In genomic region chr19:38389957-38390924, GRCh38 we compare ENCODE assay signal across 12 cellular contexts. TPM values are rescaled to one million over a fixed set of nuclear protein-coding genes. Genes with fewer than 3 reads are reported as not detected.
DNase-seq lines count a peak whose midpoint lies in the region; ATAC-seq, FAIRE-seq and TF ChIP-seq lines count a peak whose summit lies in the region.
"Had no signal": no experiment of that assay in that cellular context is flagged by ENCODE, and none has a peak within 500 bp of the region (broad histone marks: within the 10 kb centered on the region; RNA-seq: fewer than 3 reads in every experiment).

No MANE protein-coding gene starts in this region.

- peaks cover 17 to 34% (median 28%) of the 10 kb centered on the region in 4 donors for H3K4me1 Mint-ChIP-seq in naive thymus-derived CD8-positive, alpha-beta T cell
- peaks cover 29% of the 10 kb centered on the region for H3K4me1 Mint-ChIP-seq in stimulated activated memory B cell treated with anti-CD40 and anti-IgM and Interleukin-4, amounts not matched to agents 10 μg/mL and 1 μg/mL and 100 μg/mL, for 72 hours
- H3K4me1 Mint-ChIP-seq in activated naive CD8-positive, alpha-beta T cell treated with anti-CD3 and anti-CD28 coated beads for 36 hours, result peaks cover 22% of the 10 kb centered on the region

- H3K36me3 ChIP-seq in HUES6 (ENCODE audit: control insufficient read depth, insufficient read depth, low read length) (peaks cover 18% of the 10 kb centered on the region), H1 (ENCODE audit: control insufficient read depth in 2 of 4, insufficient read depth in 4 of 4, low read length in 3 of 4) (peaks cover 2 to 14% (median 5%) of the 10 kb centered on the region in 4 experiments; a peak in 2 of 8 replicates), small intestine (ENCODE audit: control insufficient read depth in 2 of 2, insufficient read depth in 2 of 2, low read length in 2 of 2) (no peaks in the 10 kb centered on the region)

- H3K27me3 Mint-ChIP-seq in naive thymus-derived CD8-positive, alpha-beta T cell, result peaks cover 10 to 27% (median 15%) of the 10 kb centered on the region in 5 donors
- H3K27me3 Mint-ChIP-seq in stimulated activated memory B cell treated with anti-CD40 and anti-IgM and Interleukin-4, amounts not matched to agents 10 μg/mL and 1 μg/mL and 100 μg/mL, for 72 hours, result peaks cover 55% of the 10 kb centered on the region
- peaks cover 41% of the 10 kb centered on the region for H3K27me3 Mint-ChIP-seq in activated naive CD8-positive, alpha-beta T cell treated with anti-CD3 and anti-CD28 coated beads for 36 hours

- H3K56ac ChIP-seq in H1 (replicated peaks; ENCODE audit: insufficient read length, low read depth, low read length), result no peak overlapping the region

- H2BK20ac ChIP-seq in H1 (ENCODE audit: low read length), result no peak overlapping the region

- CTCF ChIA-PET in H1 (lab: Charles Lee; ENCODE audit: partially characterized antibody), result interaction anchor here (0.6 to 0.8 kb wide), 2 partner anchors 24 to 79 kb away, joined by 3 read pairs; no protein-coding TSS in a partner anchor

- WGBS in H1 (ENCODE audit: extremely low coverage in 1 of 2, insufficient coverage in 1 of 2, insufficient read length in 1 of 2, insufficient replicate concordance in 2 of 2, low coverage in 1 of 2, low lambda C conversion rate in 2 of 2, missing lambda C conversion rate in 1 of 2), 2 experiments, result 58% methylated on average over 5 of the region's 22 CpGs; no CpG with 5 or more reads in 1 of the 2 experiments
- 42 to 57% (median 46%) methylated on average over 19 to 22 of the region's 22 CpGs for WGBS in small intestine, 3 donors

- peaks cover 0 to 7% of the 10 kb centered on the region in 2 experiments; a peak in 2 of 4 replicates for H3K79me2 ChIP-seq in H1 (ENCODE audit: control insufficient read depth in 1 of 2, insufficient read depth in 2 of 2, low read length in 2 of 2)

- peaks cover 0 to 12% (median 2%) of the 10 kb centered on the region in 3 donors for H3K36me3 Mint-ChIP-seq in naive thymus-derived CD8-positive, alpha-beta T cell
- peaks cover 9% of the 10 kb centered on the region for H3K36me3 Mint-ChIP-seq in stimulated activated memory B cell treated with anti-CD40 and anti-IgM and Interleukin-4, amounts not matched to agents 10 μg/mL and 1 μg/mL and 100 μg/mL, for 72 hours
- peaks cover 5% of the 10 kb centered on the region for H3K36me3 Mint-ChIP-seq in activated naive CD8-positive, alpha-beta T cell treated with anti-CD3 and anti-CD28 coated beads for 36 hours

- H2AK5ac ChIP-seq in H1 (ENCODE audit: low read depth, low read length), result 0 out of 2 replicates have a peak overlapping the region, but pooled peaks have one; percentile 41

- H3K4me3 ChIP-seq in AG10803 (ENCODE audit: low read length), result peak overlapping the region; percentile 83
- peak overlapping the region; percentile 97 for H3K4me3 ChIP-seq in HUES6 (ENCODE audit: low read depth, low read length)
- H3K4me3 ChIP-seq in H1 (ENCODE audit: extremely low read depth in 1 of 4, insufficient read depth in 2 of 4, low read depth in 3 of 4, low read length in 4 of 4), result peak overlapping the region; percentile 29 to 95 (median 68)
- peak overlapping the region in 1 of 2 donors; percentile 64 for H3K4me3 ChIP-seq in small intestine (ENCODE audit: low read depth in 1 of 2, low read length in 2 of 2)
- H3K4me3 ChIP-seq: gastrocnemius medialis, lung had no signal

- peak in 1 of 2 experiments; percentile 88; a peak in 1 of 3 replicates for TF ChIP-seq EP300 in H1 (IDR thresholded peaks at IDR 0.05; ENCODE audit: borderline replicate concordance in 1 of 2, low read depth in 2 of 2, low read length in 2 of 2)

- POLR2A ChIA-PET in H1 (lab: Charles Lee; ENCODE audit: partially characterized antibody), result interaction anchor here (0.6 to 4.3 kb wide), 7 partner anchors 11 to 165 kb away, joined by 3 to 38 read pairs (median 3); partner anchors contain the start of genes FAM98C, PSMD8 and RASGRP4
- POLR2A ChIA-PET in naive thymus-derived CD8-positive, alpha-beta T cell (lab: Charles Lee), result interaction anchor here (0.6 to 6.4 kb wide), 3 partner anchors 13 to 72 kb away, joined by 3 to 48 read pairs (median 19); partner anchors contain the start of genes FAM98C and PSMD8

- no peak overlapping the region for H3K14ac ChIP-seq in H1 (ENCODE audit: insufficient read length)

- DNase-seq in AG10803 (ENCODE audit: low read depth), result no peak
- no peak for DNase-seq in H1 (ENCODE audit: low read depth in 1 of 2, low spot score in 2 of 2)
- no peak for DNase-seq in naive thymus-derived CD8-positive, alpha-beta T cell
- no peak for DNase-seq in activated naive CD8-positive, alpha-beta T cell treated with anti-CD3 and anti-CD28 coated beads for 36 hours
- DNase-seq in small intestine, result no peak
- DNase-seq: gastrocnemius medialis; stimulated activated CD4-positive, alpha-beta T cell treated with anti-CD3 and anti-CD28 coated beads, Interleukin-12 subunit alpha, Interleukin-12 subunit beta, amount 100 ng/mL, for 4 hours had no signal

- peaks cover 0 to 3% of the 10 kb centered on the region in 2 experiments for H4K20me1 ChIP-seq in H1 (replicated peaks in 1 of 2; ENCODE audit: control insufficient read depth in 1 of 2, insufficient read depth in 2 of 2, low read length in 2 of 2)

- no peak for ATAC-seq in naive thymus-derived CD8-positive, alpha-beta T cell
- ATAC-seq in stimulated activated memory B cell treated with anti-CD40 and anti-IgM and Interleukin-4, amounts not matched to agents 10 μg/mL and 1 μg/mL and 100 μg/mL, for 72 hours, result no peak
- no peak for ATAC-seq in GM19452 (IDR thresholded peaks at IDR 0.05; ENCODE audit: unreplicated experiment)
- ATAC-seq: gastrocnemius medialis had no signal

- TF ChIP-seq POLR2A in H1 (IDR thresholded peaks at IDR 0.05; ENCODE audit: control extremely low read depth in 1 of 2, low read depth in 2 of 2, low read length in 2 of 2), result no peak

- no peaks in the 10 kb centered on the region for H3K9me3 Mint-ChIP-seq in naive thymus-derived CD8-positive, alpha-beta T cell
- no peaks in the 10 kb centered on the region for H3K9me3 Mint-ChIP-seq in stimulated activated memory B cell treated with anti-CD40 and anti-IgM and Interleukin-4, amounts not matched to agents 10 μg/mL and 1 μg/mL and 100 μg/mL, for 72 hours
- no peaks in the 10 kb centered on the region for H3K9me3 Mint-ChIP-seq in activated naive CD8-positive, alpha-beta T cell treated with anti-CD3 and anti-CD28 coated beads for 36 hours

- peak overlapping the region in 3 of 10 donors; percentile 11 to 28 (median 20) for H3K27ac Mint-ChIP-seq in naive thymus-derived CD8-positive, alpha-beta T cell
- H3K27ac Mint-ChIP-seq in stimulated activated memory B cell treated with anti-CD40 and anti-IgM and Interleukin-4, amounts not matched to agents 10 μg/mL and 1 μg/mL and 100 μg/mL, for 72 hours, result no peak overlapping the region
- H3K27ac Mint-ChIP-seq in activated naive CD8-positive, alpha-beta T cell treated with anti-CD3 and anti-CD28 coated beads for 36 hours, result no peak overlapping the region

- peaks cover 18% of the 10 kb centered on the region for H3K27me3 ChIP-seq in HUES6 (ENCODE audit: control insufficient read depth, insufficient read depth, low read length)
- no peaks in the 10 kb centered on the region; a peak in 2 of 7 replicates for H3K27me3 ChIP-seq in H1 (replicated peaks in 1 of 4; ENCODE audit: control insufficient read depth in 3 of 4, extremely low read depth in 1 of 4, insufficient read depth in 3 of 4, low read length in 3 of 4)
- peaks cover 0 to 8% of the 10 kb centered on the region in 2 donors for H3K27me3 ChIP-seq in small intestine (ENCODE audit: control insufficient read depth in 2 of 2, insufficient read depth in 2 of 2, low read length in 2 of 2)

- H3K4ac ChIP-seq in H1 (replicated peaks; ENCODE audit: insufficient read length, low read depth, low read length), result no peak overlapping the region

- H3K9me3 ChIP-seq in HUES6 (ENCODE audit: control insufficient read depth, insufficient read depth, low read depth, low read length) (no peaks in the 10 kb centered on the region), H1 (ENCODE audit: insufficient read depth in 2 of 2, low read depth in 1 of 2, low read length in 1 of 2) (no peaks in the 10 kb centered on the region), small intestine (ENCODE audit: control insufficient read depth, low read depth) (no peaks in the 10 kb centered on the region)
- H3K9me3 ChIP-seq: Caco-2, gastrocnemius medialis had no signal

- H2BK15ac ChIP-seq in H1 (ENCODE audit: low read length), result peak overlapping the region; percentile 66

- H3K79me1 ChIP-seq in H1 (ENCODE audit: low read depth, low read length), result peaks cover 4% of the 10 kb centered on the region; the same call in 1 of the 2 replicates

- TF ChIP-seq RAD21 in H1 (IDR thresholded peaks at IDR 0.05 in 1 of 2, conservative IDR thresholded peaks at IDR 0.05 in 1 of 2; ENCODE audit: low read depth in 2 of 2, low read length in 2 of 2), result no peak

- H3K4me3 Mint-ChIP-seq in naive thymus-derived CD8-positive, alpha-beta T cell, result peak overlapping the region in 7 of 10 donors; percentile 3 to 82 (median 50)
- no peak overlapping the region for H3K4me3 Mint-ChIP-seq in stimulated activated memory B cell treated with anti-CD40 and anti-IgM and Interleukin-4, amounts not matched to agents 10 μg/mL and 1 μg/mL and 100 μg/mL, for 72 hours
- no peak overlapping the region for H3K4me3 Mint-ChIP-seq in activated naive CD8-positive, alpha-beta T cell treated with anti-CD3 and anti-CD28 coated beads for 36 hours

- TF ChIP-seq CTCF in AG10803 (conservative IDR thresholded peaks at IDR 0.05; ENCODE audit: low read length) (no peak), H1 (IDR thresholded peaks at IDR 0.05; ENCODE audit: control extremely low read depth in 1 of 3, insufficient read depth in 1 of 3, low read depth in 1 of 3, low read length in 3 of 3) (no peak)

- H2BK12ac ChIP-seq in H1 (ENCODE audit: low read depth, low read length), result peak overlapping the region; percentile 70; the same call in 1 of the 2 replicates

- H4K8ac ChIP-seq in H1 (ENCODE audit: extremely low read depth, insufficient read depth, low read length), result peak overlapping the region; percentile 28; the same call in 1 of the 2 replicates

- peak overlapping the region; percentile 99 for H4K91ac ChIP-seq in H1 (replicated peaks; ENCODE audit: insufficient read length, low read length)

- H3K9ac ChIP-seq in HUES6 (ENCODE audit: low read length) (peak overlapping the region; percentile 34), H1 (replicated peaks in 1 of 4; ENCODE audit: extremely low read depth in 1 of 4, low read depth in 3 of 4, low read length in 3 of 4) (peak overlapping the region in 1 of 4 experiments; percentile 34; a peak in 1 of 7 replicates)

- peaks cover 12% of the 10 kb centered on the region for H3K23me2 ChIP-seq in H1 (ENCODE audit: low read depth, low read length)

- no peak overlapping the region for H3K23ac ChIP-seq in H1 (ENCODE audit: insufficient read length)

- no peak overlapping the region for H4K5ac ChIP-seq in H1 (ENCODE audit: insufficient read length, low read depth, low read length)

- peaks cover 36% of the 10 kb centered on the region for H3K4me1 ChIP-seq in HUES6 (ENCODE audit: control insufficient read depth, insufficient read depth, low read length)
- H3K4me1 ChIP-seq in H1 (replicated peaks in 1 of 4; ENCODE audit: control insufficient read depth in 3 of 4, insufficient read depth in 4 of 4, low read length in 3 of 4), result peaks cover 10 to 22% (median 14%) of the 10 kb centered on the region in 4 experiments
- peaks cover 2 to 12% of the 10 kb centered on the region in 2 donors for H3K4me1 ChIP-seq in small intestine (ENCODE audit: control insufficient read depth in 2 of 2, insufficient read depth in 1 of 2, low read depth in 1 of 2, low read length in 1 of 2)

- peak overlapping the region; percentile 86 to 92 for H3K4me2 ChIP-seq in H1 (ENCODE audit: insufficient read depth in 1 of 2, low read depth in 2 of 2, low read length in 2 of 2)

- FAIRE-seq in H1 (lab: Jason Lieb, UNC) (no peak), small intestine (lab: Jason Lieb, UNC) (no peak)

- peak overlapping the region; percentile 86; the same call in 1 of the 2 replicates for H2BK5ac ChIP-seq in H1 (ENCODE audit: low read depth, low read length)

- H2AFZ ChIP-seq in H1 (ENCODE audit: low read length), result no peak overlapping the region

- H3K18ac ChIP-seq in H1 (ENCODE audit: extremely low read depth, low read length), result no peak overlapping the region; the same call in none of the 2 replicates

- H2BK120ac ChIP-seq in H1 (replicated peaks; ENCODE audit: low read depth, low read length), result peak overlapping the region; percentile 81

- H3K27ac ChIP-seq in HUES6 (ENCODE audit: low read depth, low read length), result no peak overlapping the region
- no peak overlapping the region for H3K27ac ChIP-seq in H1 (ENCODE audit: low read depth, low read length)
- H3K27ac ChIP-seq in small intestine (ENCODE audit: low read depth in 1 of 2, low read length in 1 of 2), result no peak overlapping the region
- H3K27ac ChIP-seq: gastrocnemius medialis had no signal

RNA-seq across cellular contexts. Expression of gene SPRED3, which starts 1.7 kb away (rescaled TPM):
- total RNA-seq in H1 (2021; fragmentation: NEBNext Ultra II Directional; extraction: Animal tissue kit (Norgen Biotek cat#: 25700)), result 7.1 and 8.1 TPM in 2 replicates
- polyA plus RNA-seq in H1 (2011; rRNA removed) (10.3 and 13.5 TPM in 2 replicates), small intestine (1 to 10 TPM in 2 of 3 donors, under 1 TPM in 1; 0.85 to 2.7 (median 2.5) TPM)
- 9.5 TPM for polyA plus RNA-seq in H1 (2011; cell fraction: cytosol; rRNA removed)
- polyA plus RNA-seq in H1 (2011; cell fraction: nucleus; rRNA removed), result 28.3 TPM
- polyA plus RNA-seq in H1 (2012, experiment 1 of 2), result 8.0 to 11.4 TPM (median 9.0 TPM) in 4 replicates
- polyA plus RNA-seq in H1 (2012, experiment 2 of 2), result 4.8 TPM
- 6.6 TPM for polyA plus RNA-seq in H1 (2013, experiment 1 of 2)
- 6.1 TPM for polyA plus RNA-seq in H1 (2013, experiment 2 of 2)
- 3.8 and 5.4 TPM in 2 replicates for polyA minus RNA-seq in H1 (2011; rRNA and poly(A)+ RNA removed)
- 3.0 TPM for polyA minus RNA-seq in H1 (2011; cell fraction: cytosol; rRNA and poly(A)+ RNA removed)
- polyA minus RNA-seq in H1 (2011; cell fraction: nucleus; rRNA and poly(A)+ RNA removed), result 16.1 TPM
- total RNA-seq in naive thymus-derived CD8-positive, alpha-beta T cell, result 1 to 10 TPM; 1.8 to 2.6 TPM
- under 1 TPM in 2 of 3 donors, not detected in 1; 0.02 to 0.16 TPM for polyA plus RNA-seq in naive thymus-derived CD8-positive, alpha-beta T cell
- under 1 TPM; 0.45 to 0.74 TPM for total RNA-seq in activated naive CD8-positive, alpha-beta T cell treated with anti-CD3 and anti-CD28 coated beads for 36 hours

RNA-seq across cellular contexts. Expression of gene GGN, which starts 2.4 kb away (rescaled TPM):
- 1.2 and 2.7 TPM in 2 replicates for total RNA-seq in H1 (2021; fragmentation: NEBNext Ultra II Directional; extraction: Animal tissue kit (Norgen Biotek cat#: 25700))
- polyA plus RNA-seq in H1 (2011; rRNA removed) (0.47 and 0.69 TPM in 2 replicates), small intestine (10 to 100 TPM in 2 of 3 donors, 1 to 10 TPM in 1; 1.7 to 16.1 (median 14.6) TPM)
- polyA plus RNA-seq in H1 (2011; cell fraction: cytosol; rRNA removed), result 0.44 TPM
- 1.5 TPM for polyA plus RNA-seq in H1 (2011; cell fraction: nucleus; rRNA removed)
- 0.79 to 1.6 TPM (median 1.0 TPM) in 4 replicates for polyA plus RNA-seq in H1 (2012, experiment 1 of 2)
- 0.25 TPM for polyA plus RNA-seq in H1 (2012, experiment 2 of 2)
- 1.4 TPM for polyA plus RNA-seq in H1 (2013, experiment 1 of 2)
- 0.77 TPM for polyA plus RNA-seq in H1 (2013, experiment 2 of 2)
- polyA minus RNA-seq in H1 (2011; rRNA and poly(A)+ RNA removed), result 0.06 TPM in 1 of 2 replicates, not detected in the other
- polyA minus RNA-seq in H1 (2011; cell fraction: cytosol; rRNA and poly(A)+ RNA removed), result not detected
- polyA minus RNA-seq in H1 (2011; cell fraction: nucleus; rRNA and poly(A)+ RNA removed), result 1.00 TPM
- not detected for total RNA-seq in naive thymus-derived CD8-positive, alpha-beta T cell
- not detected for polyA plus RNA-seq in naive thymus-derived CD8-positive, alpha-beta T cell
- total RNA-seq in activated naive CD8-positive, alpha-beta T cell treated with anti-CD3 and anti-CD28 coated beads for 36 hours, result under 1 TPM in 1 of 2 experiments, not detected in 1; 0.14 TPM

RNA-seq across cellular contexts. Expression of gene FAM98C, which starts 12.7 kb away (rescaled TPM):
- total RNA-seq in H1 (2021; fragmentation: NEBNext Ultra II Directional; extraction: Animal tissue kit (Norgen Biotek cat#: 25700)), result 4.6 and 6.1 TPM in 2 replicates
- polyA plus RNA-seq in H1 (2011; rRNA removed) (9.4 and 12.3 TPM in 2 replicates), small intestine (10 to 100 TPM; 23.6 to 47.2 (median 46.5) TPM)
- 12.2 TPM for polyA plus RNA-seq in H1 (2011; cell fraction: cytosol; rRNA removed)
- polyA plus RNA-seq in H1 (2011; cell fraction: nucleus; rRNA removed), result 24.9 TPM
- polyA plus RNA-seq in H1 (2012, experiment 1 of 2), result 5.2 to 9.0 TPM (median 6.8 TPM) in 4 replicates
- polyA plus RNA-seq in H1 (2012, experiment 2 of 2), result 20.7 TPM
- 3.9 TPM for polyA plus RNA-seq in H1 (2013, experiment 1 of 2)
- 4.0 TPM for polyA plus RNA-seq in H1 (2013, experiment 2 of 2)
- polyA minus RNA-seq in H1 (2011; rRNA and poly(A)+ RNA removed), result 1.7 TPM in 2 replicates
- polyA minus RNA-seq in H1 (2011; cell fraction: cytosol; rRNA and poly(A)+ RNA removed), result 3.9 TPM
- 6.6 TPM for polyA minus RNA-seq in H1 (2011; cell fraction: nucleus; rRNA and poly(A)+ RNA removed)
- total RNA-seq in naive thymus-derived CD8-positive, alpha-beta T cell, result 10 to 100 TPM; 39.6 to 45.0 TPM
- 10 to 100 TPM; 12.6 to 15.5 (median 15.4) TPM for polyA plus RNA-seq in naive thymus-derived CD8-positive, alpha-beta T cell
- total RNA-seq in activated naive CD8-positive, alpha-beta T cell treated with anti-CD3 and anti-CD28 coated beads for 36 hours, result 1 to 10 TPM; 8.1 to 9.3 TPM

RNA-seq across cellular contexts. Expression of gene PSMD8, which starts 15.9 kb away (rescaled TPM):
- total RNA-seq in H1 (2021; fragmentation: NEBNext Ultra II Directional; extraction: Animal tissue kit (Norgen Biotek cat#: 25700)), result 170 and 183 TPM in 2 replicates
- polyA plus RNA-seq in H1 (2011; rRNA removed) (410 and 486 TPM in 2 replicates), small intestine (100 to 1,000 TPM; 147 to 182 (median 149) TPM)
- 380 TPM for polyA plus RNA-seq in H1 (2011; cell fraction: cytosol; rRNA removed)
- polyA plus RNA-seq in H1 (2011; cell fraction: nucleus; rRNA removed), result 266 TPM
- 152 to 242 TPM (median 222 TPM) in 4 replicates for polyA plus RNA-seq in H1 (2012, experiment 1 of 2)
- 239 TPM for polyA plus RNA-seq in H1 (2012, experiment 2 of 2)
- polyA plus RNA-seq in H1 (2013, experiment 1 of 2), result 138 TPM
- 143 TPM for polyA plus RNA-seq in H1 (2013, experiment 2 of 2)
- polyA minus RNA-seq in H1 (2011; rRNA and poly(A)+ RNA removed), result 235 and 279 TPM in 2 replicates
- 103 TPM for polyA minus RNA-seq in H1 (2011; cell fraction: cytosol; rRNA and poly(A)+ RNA removed)
- 69.3 TPM for polyA minus RNA-seq in H1 (2011; cell fraction: nucleus; rRNA and poly(A)+ RNA removed)
- 10 to 100 TPM; 73.8 to 80.7 TPM for total RNA-seq in naive thymus-derived CD8-positive, alpha-beta T cell
- 100 to 1,000 TPM; 137 to 139 (median 137) TPM for polyA plus RNA-seq in naive thymus-derived CD8-positive, alpha-beta T cell
- 100 to 1,000 TPM; 193 to 199 TPM for total RNA-seq in activated naive CD8-positive, alpha-beta T cell treated with anti-CD3 and anti-CD28 coated beads for 36 hours

RNA-seq across cellular contexts. Expression of gene RASGRP4, which starts 35.8 kb away (rescaled TPM):
- 1.9 and 2.0 TPM in 2 replicates for total RNA-seq in H1 (2021; fragmentation: NEBNext Ultra II Directional; extraction: Animal tissue kit (Norgen Biotek cat#: 25700))
- 3.1 and 5.7 TPM in 2 replicates for polyA plus RNA-seq in H1 (2011; rRNA removed)
- 3.1 TPM for polyA plus RNA-seq in H1 (2011; cell fraction: cytosol; rRNA removed)
- 7.7 TPM for polyA plus RNA-seq in H1 (2011; cell fraction: nucleus; rRNA removed)
- polyA plus RNA-seq in H1 (2012, experiment 1 of 2), result 1.2 to 2.0 TPM (median 1.6 TPM) in 4 replicates
- polyA plus RNA-seq in H1 (2012, experiment 2 of 2), result 1.1 TPM
- 2.3 TPM for polyA plus RNA-seq in H1 (2013, experiment 1 of 2)
- 2.0 TPM for polyA plus RNA-seq in H1 (2013, experiment 2 of 2)
- 1.3 and 1.7 TPM in 2 replicates for polyA minus RNA-seq in H1 (2011; rRNA and poly(A)+ RNA removed)
- polyA minus RNA-seq in H1 (2011; cell fraction: cytosol; rRNA and poly(A)+ RNA removed), result 1.3 TPM
- polyA minus RNA-seq in H1 (2011; cell fraction: nucleus; rRNA and poly(A)+ RNA removed), result 1.6 TPM
- total RNA-seq in naive thymus-derived CD8-positive, alpha-beta T cell, result not detected
- under 1 TPM in 1 of 3 donors, not detected in 2; 0.07 TPM for polyA plus RNA-seq in naive thymus-derived CD8-positive, alpha-beta T cell
- under 1 TPM; 0.22 to 0.23 TPM for total RNA-seq in activated naive CD8-positive, alpha-beta T cell treated with anti-CD3 and anti-CD28 coated beads for 36 hours
- under 1 TPM; 0.22 to 0.87 (median 0.81) TPM for polyA plus RNA-seq in small intestine
- total RNA-seq: Caco-2 had no signal

Comparison
In these comparisons a context has a peak if more than half of its experiments do, and no peak if none do; other contexts are left out.
1. H3K4me3 Mint-ChIP-seq: peak in naive thymus-derived CD8-positive, alpha-beta T cell (7 of 10); none in stimulated activated memory B cell treated with anti-CD40 and anti-IgM and Interleukin-4, amounts not matched to agents 10 μg/mL and 1 μg/mL and 100 μg/mL, for 72 hours (single experiment) and activated naive CD8-positive, alpha-beta T cell treated with anti-CD3 and anti-CD28 coated beads for 36 hours (single experiment).